24 cellular contexts compared by ENCODE assay signal in genomic region chr10:48821692-48822091, GRCh38.
DNase-seq lines count a peak whose midpoint lies in the region; ATAC-seq, FAIRE-seq and TF ChIP-seq lines count a peak whose summit lies in the region.
"Had no signal": no experiment of that assay in that cellular context is flagged by ENCODE, and none has a peak within 500 bp of the region (broad histone marks: within the 10 kb centered on the region; RNA-seq: fewer than 3 reads in every experiment).

No MANE protein-coding gene starts in this region.

- H3K27me3 ChIP-seq in right atrium auricular region (no peaks in the 10 kb centered on the region), heart left ventricle (no peaks in the 10 kb centered on the region), GM12878 (replicated peaks in 1 of 2; ENCODE audit: control insufficient read depth in 2 of 2, insufficient read depth in 2 of 2, low read length in 1 of 2) (no peaks in the 10 kb centered on the region)
- H3K27me3 ChIP-seq: BE2C, SJSA1 had no signal

- DNase-seq in right atrium auricular region (ENCODE audit: low spot score) = peak; percentile 38
- no peak for DNase-seq in heart left ventricle
- DNase-seq in GM12878 (ENCODE audit: low read depth, low spot score) = no peak
- peak; percentile 5 for DNase-seq in fibroblast of mammary gland (ENCODE audit: low read depth)
- no peak for DNase-seq in urothelium cell line (ENCODE audit: low spot score)
- no peak for DNase-seq in NCI-H748 (lab: John Stamatoyannopoulos, UW; ENCODE audit: unreplicated experiment)
- DNase-seq: BE2C, EL, GF-D8, H9, HFFc6, MM.1S, NCI-H1092, NCI-H1436 treated with DMSO at 0.1 percent for 48 hours, NCI-H1930, NCI-H2227 treated with DMSO at 0.1 percent for 48 hours, NCI-H510A treated with DMSO at 0.1 percent for 48 hours, NCI-H774 had no signal

- SMC1A ChIA-PET in GM12878 (lab: Charles Lee; ENCODE audit: uncharacterized antibody, unreplicated experiment) = no interaction called here

- H3K9me3 ChIP-seq in right atrium auricular region = no peaks in the 10 kb centered on the region
- no peaks in the 10 kb centered on the region for H3K9me3 ChIP-seq in heart left ventricle
- no peaks in the 10 kb centered on the region for H3K9me3 ChIP-seq in GM12878 (replicated peaks; ENCODE audit: control insufficient read depth, insufficient read depth, low read length)
- H3K9me3 ChIP-seq: BE2C, SJSA1 had no signal

- intact Hi-C loops in heart left ventricle (cut with DNase I) (no loop called here), GM12878 (cut with micrococcal nuclease; ENCODE audit: unreplicated experiment) (no loop called here)

- H3K4me2 ChIP-seq in GM12878 (ENCODE audit: control insufficient read depth, insufficient read depth) = no peak overlapping the region

- ATAC-seq in heart left ventricle = no peak
- ATAC-seq in GM12878 = peak; percentile 34
- no peak for ATAC-seq in HG02885 (IDR thresholded peaks at IDR 0.05; ENCODE audit: poor library complexity, unreplicated experiment)
- no peak for ATAC-seq in activated CD4-positive, CD25-positive, alpha-beta regulatory T cell treated with anti-CD3 and anti-CD28 coated beads, Interleukin-2, amount 50 U/mL, for 24 hours
- ATAC-seq: Panc1, Right ventricle myocardium inferior had no signal

- BruUV-seq in GM12878 (replicated peaks; lab: Mats Ljungman, UMichigan) = no TSS peak

- 74 to 86% (median 82%) methylated on average over 3 of the region's 3 CpGs for WGBS in heart left ventricle, 4 donors
- WGBS in GM12878 (ENCODE audit: insufficient coverage, insufficient replicate concordance, low lambda C conversion rate, missing lambda C conversion rate) = 100% methylated on average over 3 of the region's 3 CpGs

- TF ChIP-seq POLR2A in heart left ventricle (IDR thresholded peaks at IDR 0.05) (no peak), GM12878 (IDR thresholded peaks at IDR 0.05; ENCODE audit: low read depth, low read length) (no peak)

- H3K4me1 ChIP-seq in right atrium auricular region = no peaks in the 10 kb centered on the region
- no peaks in the 10 kb centered on the region for H3K4me1 ChIP-seq in heart left ventricle
- no peaks in the 10 kb centered on the region for H3K4me1 ChIP-seq in GM12878 (ENCODE audit: control insufficient read depth, insufficient read depth, low read length)
- H3K4me1 ChIP-seq: BE2C, SJSA1 had no signal

- RAD21 ChIA-PET in GM12878 (lab: Charles Lee; ENCODE audit: unreplicated experiment) = no interaction called here

- H3K79me2 ChIP-seq in GM12878 (ENCODE audit: control insufficient read depth, insufficient read depth, low read length) = no peaks in the 10 kb centered on the region

- H3K4me3 ChIP-seq in right atrium auricular region (no peak overlapping the region), heart left ventricle (no peak overlapping the region), GM12878 (no peak overlapping the region), fibroblast of mammary gland (ENCODE audit: control insufficient read depth, low read depth, low read length) (no peak overlapping the region)
- H3K4me3 ChIP-seq: SJSA1 had no signal

- no peaks in the 10 kb centered on the region for H4K20me1 ChIP-seq in GM12878 (ENCODE audit: control insufficient read depth, insufficient read depth)

- POLR2A ChIA-PET in GM12878 (lab: Charles Lee) = no interaction called here

- no peak overlapping the region for H3K27ac ChIP-seq in right atrium auricular region
- no peak overlapping the region for H3K27ac ChIP-seq in heart left ventricle
- H3K27ac ChIP-seq in GM12878 (ENCODE audit: control insufficient read depth, insufficient read depth) = no peak overlapping the region
- H3K27ac ChIP-seq: SJSA1 had no signal

- no peak for TF ChIP-seq EP300 in GM12878 (IDR thresholded peaks at IDR 0.05; ENCODE audit: borderline replicate concordance in 1 of 2, control insufficient read depth in 1 of 2, low read depth in 2 of 2, low read length in 2 of 2)

- no peaks in the 10 kb centered on the region for H3K36me3 ChIP-seq in right atrium auricular region
- H3K36me3 ChIP-seq in heart left ventricle = peaks cover 0 to 14% (median 0%) of the 10 kb centered on the region in 9 donors
- peaks cover 23 to 28% of the 10 kb centered on the region in 2 experiments; a peak in 3 of 4 replicates for H3K36me3 ChIP-seq in GM12878 (ENCODE audit: control insufficient read depth in 2 of 2, insufficient read depth in 2 of 2, low read length in 1 of 2)
- H3K36me3 ChIP-seq: BE2C, SJSA1 had no signal

- TF ChIP-seq CTCF in right atrium auricular region (IDR thresholded peaks at IDR 0.05) (no peak), heart left ventricle (IDR thresholded peaks at IDR 0.05) (no peak), GM12878 (IDR thresholded peaks at IDR 0.05 in 2 of 3, conservative IDR thresholded peaks at IDR 0.05 in 1 of 3; ENCODE audit: control insufficient read depth in 2 of 3, extremely low read depth in 1 of 3, insufficient read depth in 1 of 3, low read depth in 3 of 3, low read length in 3 of 3) (no peak), fibroblast of mammary gland (conservative IDR thresholded peaks at IDR 0.05; ENCODE audit: control insufficient read depth, insufficient read depth, low read depth, low read length) (no peak)

- CTCF ChIA-PET in GM12878 (lab: Yijun Ruan, JAX) = no interaction called here

- FAIRE-seq in GM12878 (lab: Jason Lieb, UNC) (no peak), urothelium cell line (lab: Jason Lieb, UNC) (peak; percentile 27)
- FAIRE-seq: A204.1 had no signal

- TF ChIP-seq RAD21 in GM12878 (IDR thresholded peaks at IDR 0.05; ENCODE audit: insufficient read depth, low read depth, low read length) = no peak

- in situ Hi-C loops in GM12878 (cut with MboI) = no loop called here

- no peak overlapping the region for H3K9ac ChIP-seq in GM12878 (ENCODE audit: control insufficient read depth, insufficient read depth, low read length)

- no peak overlapping the region for H2AFZ ChIP-seq in GM12878 (ENCODE audit: control insufficient read depth, low read depth, low read length)

TF ChIP-seq in GM12878, 131 proteins besides CTCF, POLR2A, EP300 and RAD21:
- TF ChIP-seq CEBPB (IDR thresholded peaks at IDR 0.05; ENCODE audit: borderline replicate concordance in 1 of 2, low read depth in 2 of 2, low read length in 2 of 2) (no peak), PBX3 (IDR thresholded peaks at IDR 0.05; ENCODE audit: insufficient replicate concordance, low read depth, low read length) (no peak), NR2C2 (IDR thresholded peaks at IDR 0.05; ENCODE audit: borderline replicate concordance, control insufficient read depth, insufficient read length, low read depth) (no peak), POLR2AphosphoS2 (IDR thresholded peaks at IDR 0.05; ENCODE audit: low read depth, low read length) (no peak), HDGF (IDR thresholded peaks at IDR 0.05) (no peak), CREM (IDR thresholded peaks at IDR 0.05; ENCODE audit: low read depth) (no peak)
TF ChIP-seq in GM12878: peak in this region for 0.

Comparison
In these comparisons a context has a peak if more than half of its experiments do, and no peak if none do; other contexts are left out.
1. DNase-seq: peak in right atrium auricular region (single experiment) and fibroblast of mammary gland (single experiment); none in heart left ventricle (0 of 5), GM12878 (single experiment), urothelium cell line (single experiment) and NCI-H748 (single experiment).